6 cellular contexts compared by ENCODE assay signal in genomic region chr11:65613091-65613928, GRCh38. TPM values are rescaled to one million over a fixed set of nuclear protein-coding genes. Genes with fewer than 3 reads are reported as not detected.
DNase-seq lines count a peak whose midpoint lies in the region; ATAC-seq and TF ChIP-seq lines count a peak whose summit lies in the region.

No MANE protein-coding gene starts in this region.

- peak overlapping the region; percentile 70 to 99 (median 87) for H3K4me3 ChIP-seq in esophagus squamous epithelium

- H3K36me3 Mint-ChIP-seq in stimulated activated naive B cell treated with anti-CD40 and anti-IgM and Interleukin-4, amounts not matched to agents 10 μg/mL and 1 μg/mL and 100 μg/mL, for 72 hours: peaks cover 37 to 61% of the 10 kb centered on the region in 2 donors

- no peak for ATAC-seq in stimulated activated naive B cell treated with anti-CD40 and anti-IgM and Interleukin-4, amounts not matched to agents 10 μg/mL and 1 μg/mL and 100 μg/mL, for 72 hours (replicated peaks)
- ATAC-seq in GM18511 (IDR thresholded peaks at IDR 0.05; ENCODE audit: unreplicated experiment): no peak

- no peak for TF ChIP-seq POLR2A in esophagus squamous epithelium (IDR thresholded peaks at IDR 0.05)

- H3K9me3 ChIP-seq in esophagus squamous epithelium: no peaks in the 10 kb centered on the region

- peak overlapping the region; percentile 96 to 98 (median 98) for H3K27ac ChIP-seq in esophagus squamous epithelium

- H3K4me1 ChIP-seq in esophagus squamous epithelium: peaks cover 49 to 78% (median 54%) of the 10 kb centered on the region in 3 donors

- peak overlapping the region; percentile 85 to 90 for H3K4me3 Mint-ChIP-seq in stimulated activated naive B cell treated with anti-CD40 and anti-IgM and Interleukin-4, amounts not matched to agents 10 μg/mL and 1 μg/mL and 100 μg/mL, for 72 hours

- H3K27ac Mint-ChIP-seq in stimulated activated naive B cell treated with anti-CD40 and anti-IgM and Interleukin-4, amounts not matched to agents 10 μg/mL and 1 μg/mL and 100 μg/mL, for 72 hours: peak overlapping the region; percentile 90

- H3K27me3 Mint-ChIP-seq in stimulated activated naive B cell treated with anti-CD40 and anti-IgM and Interleukin-4, amounts not matched to agents 10 μg/mL and 1 μg/mL and 100 μg/mL, for 72 hours: no peaks in the 10 kb centered on the region

- H3K4me1 Mint-ChIP-seq in stimulated activated naive B cell treated with anti-CD40 and anti-IgM and Interleukin-4, amounts not matched to agents 10 μg/mL and 1 μg/mL and 100 μg/mL, for 72 hours: peaks cover 45 to 67% of the 10 kb centered on the region in 2 donors

- no peaks in the 10 kb centered on the region for H3K27me3 ChIP-seq in esophagus squamous epithelium

- DNase-seq in stimulated activated CD4-positive, alpha-beta T cell treated with anti-CD3 and anti-CD28 coated beads, Interleukin-15, amount 100 ng/mL, for 24 hours: peak; percentile 34
- no peak for DNase-seq in stimulated activated CD4-positive, alpha-beta T cell treated with anti-CD3 and anti-CD28 coated beads, Interleukin-1b, Interleukin-23, amount 100 ng/mL, for 48 hours
- DNase-seq in esophagus squamous epithelium (lab: John Stamatoyannopoulos, UW) (no peak), NCI-H187 treated with DMSO at 0.1 percent for 48 hours (lab: John Stamatoyannopoulos, UW) (no peak)
- no peak for DNase-seq in stimulated activated naive B cell treated with anti-CD40 and anti-IgM and Interleukin-4, amounts not matched to agents 10 μg/mL and 1 μg/mL and 100 μg/mL, for 72 hours

- intact Hi-C loops in esophagus squamous epithelium (cut with DNase I): loop anchor here (10.0 kb wide), 1 partner anchor 69 kb away; no protein-coding TSS in a partner anchor

- H3K9me3 Mint-ChIP-seq in stimulated activated naive B cell treated with anti-CD40 and anti-IgM and Interleukin-4, amounts not matched to agents 10 μg/mL and 1 μg/mL and 100 μg/mL, for 72 hours: no peaks in the 10 kb centered on the region

- 8 to 60% methylated on average over 1 to 7 of the region's 43 CpGs for WGBS in esophagus squamous epithelium, 2 donors

- H3K36me3 ChIP-seq in esophagus squamous epithelium: peaks cover 7 to 58% (median 7%) of the 10 kb centered on the region in 3 donors

- TF ChIP-seq CTCF in esophagus squamous epithelium (IDR thresholded peaks at IDR 0.05): no peak

RNA-seq across cellular contexts. Expression of gene MAP3K11, which starts 0.7 kb away (rescaled TPM):
- total RNA-seq in esophagus squamous epithelium: 10 to 100 TPM; 27.5 to 33.0 (median 30.4) TPM

RNA-seq across cellular contexts. Expression of gene PCNX3, which starts 2.3 kb away (rescaled TPM):
- 10 to 100 TPM; 24.0 to 40.0 (median 30.9) TPM for total RNA-seq in esophagus squamous epithelium

RNA-seq across cellular contexts. Expression of gene KCNK7, which starts 17.7 kb away (rescaled TPM):
- total RNA-seq in esophagus squamous epithelium: 10 to 100 TPM in 3 of 4 donors, 1 to 10 TPM in 1; 5.5 to 22.5 (median 15.2) TPM

RNA-seq across cellular contexts. Expression of gene SIPA1, which starts 24.6 kb away (rescaled TPM):
- 10 to 100 TPM in 3 of 4 donors, 1 to 10 TPM in 1; 7.8 to 29.2 (median 27.5) TPM for total RNA-seq in esophagus squamous epithelium

RNA-seq across cellular contexts. Expression of gene EHBP1L1, which starts 37.5 kb away (rescaled TPM):
- 100 to 1,000 TPM in 1 of 4 donors, 10 to 100 TPM in 3; 46.5 to 101 (median 87.4) TPM for total RNA-seq in esophagus squamous epithelium
